In genomic region chr7:51428226-51428887, GRCh38 we compare ENCODE assay signal across 11 cellular contexts.
DNase-seq lines count a peak whose midpoint lies in the region; ATAC-seq and TF ChIP-seq lines count a peak whose summit lies in the region.
"Had no signal": no experiment of that assay in that cellular context is flagged by ENCODE, and none has a peak within 500 bp of the region (broad histone marks: within the 10 kb centered on the region; RNA-seq: fewer than 3 reads in every experiment).

No MANE protein-coding gene starts in this region.

- no peaks in the 10 kb centered on the region for H3K27me3 Mint-ChIP-seq in activated T-cell treated with anti-CD3 and anti-CD28 coated beads, Interleukin-2, amount 50 U/mL, for 4 hours (ENCODE audit: low read depth)
- H3K27me3 Mint-ChIP-seq: activated naive CD8-positive, alpha-beta T cell treated with anti-CD3 and anti-CD28 coated beads, Interleukin-2, amount 10 ng/mL, durations not matched to agents 7 days and 5 days had no signal

- POLR2A ChIA-PET in BJ (lab: Charles Lee), result no interaction called here

- H3K4me3 Mint-ChIP-seq in activated T-cell treated with anti-CD3 and anti-CD28 coated beads, Interleukin-2, amount 50 U/mL, for 4 hours, result no peak overlapping the region
- H3K4me3 Mint-ChIP-seq: activated naive CD8-positive, alpha-beta T cell treated with anti-CD3 and anti-CD28 coated beads, Interleukin-2, amount 10 ng/mL, durations not matched to agents 7 days and 5 days had no signal

- no peaks in the 10 kb centered on the region for H3K4me1 Mint-ChIP-seq in activated T-cell treated with anti-CD3 and anti-CD28 coated beads, Interleukin-2, amount 50 U/mL, for 4 hours (ENCODE audit: low read depth)
- H3K4me1 Mint-ChIP-seq: activated naive CD8-positive, alpha-beta T cell treated with anti-CD3 and anti-CD28 coated beads, Interleukin-2, amount 10 ng/mL, durations not matched to agents 7 days and 5 days had no signal

- TF ChIP-seq CTCF in BJ (IDR thresholded peaks at IDR 0.05; ENCODE audit: insufficient read depth, low read depth, low read length), result 0 out of 2 replicates have a peak, but pooled peaks have one; percentile 7

- H3K4me3 ChIP-seq in BJ (ENCODE audit: low read depth, low read length), result no peak overlapping the region
- H3K4me3 ChIP-seq: testis had no signal

- H3K27me3 ChIP-seq in BJ (ENCODE audit: control insufficient read depth, insufficient read depth, low read length), result no peaks in the 10 kb centered on the region
- H3K27me3 ChIP-seq: testis had no signal

- H3K36me3 Mint-ChIP-seq in activated T-cell treated with anti-CD3 and anti-CD28 coated beads, Interleukin-2, amount 50 U/mL, for 4 hours (ENCODE audit: insufficient read depth), result no peaks in the 10 kb centered on the region
- H3K36me3 Mint-ChIP-seq: activated naive CD8-positive, alpha-beta T cell treated with anti-CD3 and anti-CD28 coated beads, Interleukin-2, amount 10 ng/mL, durations not matched to agents 7 days and 5 days had no signal

- in situ Hi-C loops in G401 (cut with HindIII; ENCODE audit: low sequenced_read_pairs), result no loop called here

- CTCF ChIA-PET in BJ (lab: Yijun Ruan, JAX), result interaction anchor here (1.3 kb wide), 1 partner anchor 16 kb away, joined by 3 read pairs; no protein-coding TSS in a partner anchor

- no peaks in the 10 kb centered on the region for H3K9me3 Mint-ChIP-seq in activated T-cell treated with anti-CD3 and anti-CD28 coated beads, Interleukin-2, amount 50 U/mL, for 4 hours
- H3K9me3 Mint-ChIP-seq: activated naive CD8-positive, alpha-beta T cell treated with anti-CD3 and anti-CD28 coated beads, Interleukin-2, amount 10 ng/mL, durations not matched to agents 7 days and 5 days had no signal

- DNase-seq in BJ (ENCODE audit: low read depth) (no peak), HT1080 (ENCODE audit: low read depth) (peak; percentile 7), RPMI7951 (ENCODE audit: low read depth) (peak; percentile 9), kidney tubule cell (ENCODE audit: low spot score) (peak; percentile 40), G401 (ENCODE audit: low spot score) (no peak)
- no peak for DNase-seq in activated T-cell treated with anti-CD3 and anti-CD28 coated beads, Interleukin-2, amount 50 U/mL, for 4 hours
- DNase-seq: activated naive CD8-positive, alpha-beta T cell treated with anti-CD3 and anti-CD28 coated beads, Interleukin-2, amount 10 ng/mL, durations not matched to agents 7 days and 5 days; stimulated activated CD4-positive, alpha-beta T cell treated with anti-CD3 and anti-CD28 coated beads, Interleukin-2, amount 100 ng/mL, for 24 hours; testis had no signal

- no peak for ATAC-seq in GM19351 (IDR thresholded peaks at IDR 0.05; ENCODE audit: unreplicated experiment)
- ATAC-seq in GM21526 (IDR thresholded peaks at IDR 0.05; ENCODE audit: low FRiP score, unreplicated experiment), result no peak
- no peak for ATAC-seq in activated T-cell treated with anti-CD3 and anti-CD28 coated beads, Interleukin-2, amount 50 U/mL, for 4 hours

- no peaks in the 10 kb centered on the region for H3K36me3 ChIP-seq in BJ (ENCODE audit: control insufficient read depth, insufficient read depth, low read length)

Comparison
In these comparisons a context has a peak if more than half of its experiments do, and no peak if none do; other contexts are left out.
1. DNase-seq: peak in HT1080 (single experiment), RPMI7951 (single experiment) and kidney tubule cell (single experiment); none in BJ (single experiment), G401 (single experiment) and activated T-cell treated with anti-CD3 and anti-CD28 coated beads, Interleukin-2, amount 50 U/mL, for 4 hours (single experiment).